Comparison of ENCODE assay signal across 22 cellular contexts in genomic region chr4:124943145-124943889, GRCh38.
DNase-seq lines count a peak whose midpoint lies in the region; ATAC-seq and TF ChIP-seq lines count a peak whose summit lies in the region.
"Had no signal": no experiment of that assay in that cellular context is flagged by ENCODE, and none has a peak within 500 bp of the region (broad histone marks: within the 10 kb centered on the region; RNA-seq: fewer than 3 reads in every experiment).

No MANE protein-coding gene starts in this region.

- no peaks in the 10 kb centered on the region for H3K27me3 Mint-ChIP-seq in HFFc6 (ENCODE audit: insufficient read depth)
- H3K27me3 Mint-ChIP-seq: activated CD8-positive, alpha-beta memory T cell treated with anti-CD3 and anti-CD28 coated beads, Interleukin-2, amount 10 ng/mL, durations not matched to agents 7 days and 5 days; activated T-helper 17 cell treated with anti-CD3 and anti-CD28 coated beads, Interleukin-2, amount 50 U/mL, for 72 hours; memory B cell; stimulated activated memory B cell treated with anti-CD40 and anti-IgM and Interleukin-4, amounts not matched to agents 10 μg/mL and 1 μg/mL and 100 μg/mL, for 72 hours had no signal

- DNase-seq in HFFc6: peak; percentile 86
- no peak for DNase-seq in SK-N-SH
- peak; percentile 58 to 77 for DNase-seq in fibroblast of lung (ENCODE audit: low read depth in 2 of 2)
- no peak for DNase-seq in ureter (ENCODE audit: low spot score)
- DNase-seq in activated effector memory CD4-positive, alpha-beta T cell treated with Interleukin-2 at 50 U/mL for 16 hours: no peak
- DNase-seq: activated CD8-positive, alpha-beta memory T cell treated with anti-CD3 and anti-CD28 coated beads, Interleukin-2, amount 10 ng/mL, durations not matched to agents 7 days and 5 days; amniotic stem cell; BE2C; effector CD8-positive, alpha-beta T cell; esophagus squamous epithelium; MG63; NCI-H1436; NCI-H2171 treated with DMSO at 0.1 percent for 48 hours; thyroid gland had no signal

- peaks cover 92% of the 10 kb centered on the region for H3K4me1 Mint-ChIP-seq in HFFc6 (ENCODE audit: low read depth)
- H3K4me1 Mint-ChIP-seq: activated CD8-positive, alpha-beta memory T cell treated with anti-CD3 and anti-CD28 coated beads, Interleukin-2, amount 10 ng/mL, durations not matched to agents 7 days and 5 days; activated T-helper 17 cell treated with anti-CD3 and anti-CD28 coated beads, Interleukin-2, amount 50 U/mL, for 72 hours; memory B cell; stimulated activated memory B cell treated with anti-CD40 and anti-IgM and Interleukin-4, amounts not matched to agents 10 μg/mL and 1 μg/mL and 100 μg/mL, for 72 hours had no signal

- H4K20me1 ChIP-seq in SK-N-SH (ENCODE audit: insufficient read depth): no peaks in the 10 kb centered on the region
- no peaks in the 10 kb centered on the region for H4K20me1 ChIP-seq in fibroblast of lung (ENCODE audit: control insufficient read depth, extremely low read depth, insufficient read depth, low read length)

- H3K4me3 Mint-ChIP-seq in HFFc6: peak overlapping the region; percentile 79
- H3K4me3 Mint-ChIP-seq: activated CD8-positive, alpha-beta memory T cell treated with anti-CD3 and anti-CD28 coated beads, Interleukin-2, amount 10 ng/mL, durations not matched to agents 7 days and 5 days; activated T-helper 17 cell treated with anti-CD3 and anti-CD28 coated beads, Interleukin-2, amount 50 U/mL, for 72 hours; memory B cell; stimulated activated memory B cell treated with anti-CD40 and anti-IgM and Interleukin-4, amounts not matched to agents 10 μg/mL and 1 μg/mL and 100 μg/mL, for 72 hours had no signal

- 7% methylated on average over 11 of the region's 11 CpGs for WGBS in SK-N-SH (ENCODE audit: low lambda C conversion rate)

- no peaks in the 10 kb centered on the region for H3K9me2 ChIP-seq in SK-N-SH

- peak; percentile 70 to 100 for TF ChIP-seq EP300 in SK-N-SH (IDR thresholded peaks at IDR 0.05; ENCODE audit: borderline replicate concordance in 1 of 2, low read depth in 1 of 2, low read length in 1 of 2)

- H3K9me3 ChIP-seq in SK-N-SH (no peaks in the 10 kb centered on the region), fibroblast of lung (ENCODE audit: control insufficient read depth, insufficient read depth, low read depth, low read length) (no peaks in the 10 kb centered on the region)
- H3K9me3 ChIP-seq: BE2C, esophagus squamous epithelium, HAP-1, MG63, right atrium auricular region, thyroid gland had no signal

- no peaks in the 10 kb centered on the region for H3K9me3 Mint-ChIP-seq in HFFc6
- H3K9me3 Mint-ChIP-seq: activated T-helper 17 cell treated with anti-CD3 and anti-CD28 coated beads, Interleukin-2, amount 50 U/mL, for 72 hours had no signal

- no peaks in the 10 kb centered on the region for H3K36me3 ChIP-seq in SK-N-SH (replicated peaks in 1 of 2; ENCODE audit: control insufficient read depth in 1 of 2, insufficient read depth in 2 of 2, low read length in 1 of 2)
- H3K36me3 ChIP-seq in fibroblast of lung (ENCODE audit: control insufficient read depth, insufficient read depth, low read length): no peaks in the 10 kb centered on the region
- H3K36me3 ChIP-seq: BE2C, esophagus squamous epithelium, HAP-1, MG63, right atrium auricular region, thyroid gland had no signal

- peak overlapping the region; percentile 67; the same call in 1 of the 2 replicates for H2AFZ ChIP-seq in SK-N-SH (ENCODE audit: low read depth)
- H2AFZ ChIP-seq in fibroblast of lung (ENCODE audit: low read length): no peak overlapping the region

- H3K36me3 Mint-ChIP-seq in HFFc6 (ENCODE audit: low read depth): peaks cover 7% of the 10 kb centered on the region
- H3K36me3 Mint-ChIP-seq: activated CD8-positive, alpha-beta memory T cell treated with anti-CD3 and anti-CD28 coated beads, Interleukin-2, amount 10 ng/mL, durations not matched to agents 7 days and 5 days; memory B cell; stimulated activated memory B cell treated with anti-CD40 and anti-IgM and Interleukin-4, amounts not matched to agents 10 μg/mL and 1 μg/mL and 100 μg/mL, for 72 hours had no signal

- ATAC-seq in GM18861 (IDR thresholded peaks at IDR 0.05; ENCODE audit: unreplicated experiment) (no peak), HG03520 (IDR thresholded peaks at IDR 0.05; ENCODE audit: unreplicated experiment) (no peak)
- ATAC-seq: activated CD4-positive, CD25-positive, alpha-beta regulatory T cell treated with anti-CD3 and anti-CD28 coated beads, Interleukin-2, amount 50 U/mL, for 24 hours; activated CD8-positive, alpha-beta memory T cell treated with anti-CD3 and anti-CD28 coated beads, Interleukin-2, amount 10 ng/mL, durations not matched to agents 7 days and 5 days; activated T-helper 17 cell treated with anti-CD3 and anti-CD28 coated beads, Interleukin-2, amount 50 U/mL, for 72 hours; stimulated activated memory B cell treated with anti-CD40 and anti-IgM and Interleukin-4, amounts not matched to agents 10 μg/mL and 1 μg/mL and 100 μg/mL, for 72 hours had no signal

- TF ChIP-seq RAD21 in SK-N-SH (IDR thresholded peaks at IDR 0.05; ENCODE audit: low read length): no peak

- CTCF ChIA-PET in SK-N-SH (lab: Yijun Ruan, JAX): no interaction called here

- peaks cover 51% of the 10 kb centered on the region for H3F3A ChIP-seq in SK-N-SH (replicated peaks; ENCODE audit: insufficient read depth)

- peak overlapping the region; percentile 88 for H3K27ac Mint-ChIP-seq in HFFc6
- H3K27ac Mint-ChIP-seq: activated CD8-positive, alpha-beta memory T cell treated with anti-CD3 and anti-CD28 coated beads, Interleukin-2, amount 10 ng/mL, durations not matched to agents 7 days and 5 days; activated T-helper 17 cell treated with anti-CD3 and anti-CD28 coated beads, Interleukin-2, amount 50 U/mL, for 72 hours; memory B cell; stimulated activated memory B cell treated with anti-CD40 and anti-IgM and Interleukin-4, amounts not matched to agents 10 μg/mL and 1 μg/mL and 100 μg/mL, for 72 hours had no signal

- TF ChIP-seq CTCF in HFFc6 (IDR thresholded peaks at IDR 0.05) (no peak), SK-N-SH (IDR thresholded peaks at IDR 0.05) (no peak), fibroblast of lung (conservative IDR thresholded peaks at IDR 0.05 in 1 of 2, IDR thresholded peaks at IDR 0.05 in 1 of 2; ENCODE audit: low read depth in 1 of 2, low read length in 2 of 2) (no peak)

- H3K4me3 ChIP-seq in SK-N-SH (ENCODE audit: low read depth in 2 of 2, low read length in 1 of 2) (peak overlapping the region; percentile 38 to 51; a peak in 2 of 4 replicates), fibroblast of lung (replicated peaks in 1 of 4; ENCODE audit: control extremely low read depth in 1 of 4, insufficient read depth in 1 of 4, low read depth in 3 of 4, low read length in 4 of 4) (no peak overlapping the region)
- H3K4me3 ChIP-seq: esophagus squamous epithelium, HAP-1, MG63, right atrium auricular region, thyroid gland had no signal

- H3K27me3 ChIP-seq in SK-N-SH (ENCODE audit: insufficient read depth) (no peaks in the 10 kb centered on the region), fibroblast of lung (ENCODE audit: control insufficient read depth, insufficient read depth, low read length) (no peaks in the 10 kb centered on the region)
- H3K27me3 ChIP-seq: BE2C, esophagus squamous epithelium, MG63, right atrium auricular region, thyroid gland had no signal

- peaks cover 0 to 48% of the 10 kb centered on the region in 2 experiments; a peak in 2 of 4 replicates for H3K4me1 ChIP-seq in SK-N-SH (ENCODE audit: control insufficient read depth in 1 of 2, insufficient read depth in 2 of 2, low read depth in 1 of 2, low read length in 1 of 2)
- H3K4me1 ChIP-seq in fibroblast of lung (ENCODE audit: control insufficient read depth, extremely low read depth, insufficient read depth, low read length): peaks cover 7% of the 10 kb centered on the region
- H3K4me1 ChIP-seq: BE2C had no signal

- H3K79me2 ChIP-seq in SK-N-SH (ENCODE audit: insufficient read depth) (no peaks in the 10 kb centered on the region), fibroblast of lung (ENCODE audit: control insufficient read depth, insufficient read depth, low read length) (no peaks in the 10 kb centered on the region)

- H3K27ac ChIP-seq in SK-N-SH (ENCODE audit: low read depth in 2 of 2, low read length in 1 of 2): peak overlapping the region; percentile 48 to 98; a peak in 3 of 4 replicates
- H3K27ac ChIP-seq in fibroblast of lung (ENCODE audit: insufficient read depth, low read length): no peak overlapping the region
- H3K27ac ChIP-seq: esophagus squamous epithelium, right atrium auricular region, thyroid gland had no signal

- POLR2A ChIA-PET in SK-N-SH (lab: Yijun Ruan, JAX): no interaction called here

- H3K4me2 ChIP-seq in SK-N-SH (peak overlapping the region; percentile 70), fibroblast of lung (ENCODE audit: extremely low read depth, insufficient read depth, low read length) (no peak overlapping the region)

- H3K9ac ChIP-seq in SK-N-SH (peak overlapping the region; percentile 69), fibroblast of lung (ENCODE audit: insufficient read depth, low read length) (no peak overlapping the region)

TF ChIP-seq in SK-N-SH, 30 proteins besides CTCF, POLR2A, EP300 and RAD21 (continues in another document):
- TF ChIP-seq IRF3 (IDR thresholded peaks at IDR 0.05; ENCODE audit: low read depth, low read length): no peak
- no peak for TF ChIP-seq GABPA (IDR thresholded peaks at IDR 0.05; ENCODE audit: low read depth)
- TF ChIP-seq USF2 (IDR thresholded peaks at IDR 0.05; ENCODE audit: borderline replicate concordance, low read depth, low read length): no peak
- 0 out of 2 replicates have a peak, but pooled peaks have one; percentile 3 for TF ChIP-seq TAF1 (IDR thresholded peaks at IDR 0.05; ENCODE audit: borderline replicate concordance, low read depth, low read length)
- TF ChIP-seq RXRA (IDR thresholded peaks at IDR 0.05; ENCODE audit: borderline replicate concordance, low read depth): peak; percentile 97
- no peak for TF ChIP-seq MXI1 (IDR thresholded peaks at IDR 0.05; ENCODE audit: low read depth, low read length)
- peak; percentile 94 for TF ChIP-seq MEF2A (IDR thresholded peaks at IDR 0.05; ENCODE audit: borderline replicate concordance, low read depth)

Comparison
In these comparisons a context has a peak if more than half of its experiments do, and no peak if none do; other contexts are left out.
1. DNase-seq: peak in HFFc6 (single experiment) and fibroblast of lung (2 of 2); none in SK-N-SH (single experiment), ureter (single experiment) and activated effector memory CD4-positive, alpha-beta T cell treated with Interleukin-2 at 50 U/mL for 16 hours (single experiment).
2. H3K4me3 ChIP-seq: peak in SK-N-SH (2 of 2); none in fibroblast of lung (0 of 4).